Comparison of ENCODE assay signal across 8 cellular contexts in the genomic region with DNA sequence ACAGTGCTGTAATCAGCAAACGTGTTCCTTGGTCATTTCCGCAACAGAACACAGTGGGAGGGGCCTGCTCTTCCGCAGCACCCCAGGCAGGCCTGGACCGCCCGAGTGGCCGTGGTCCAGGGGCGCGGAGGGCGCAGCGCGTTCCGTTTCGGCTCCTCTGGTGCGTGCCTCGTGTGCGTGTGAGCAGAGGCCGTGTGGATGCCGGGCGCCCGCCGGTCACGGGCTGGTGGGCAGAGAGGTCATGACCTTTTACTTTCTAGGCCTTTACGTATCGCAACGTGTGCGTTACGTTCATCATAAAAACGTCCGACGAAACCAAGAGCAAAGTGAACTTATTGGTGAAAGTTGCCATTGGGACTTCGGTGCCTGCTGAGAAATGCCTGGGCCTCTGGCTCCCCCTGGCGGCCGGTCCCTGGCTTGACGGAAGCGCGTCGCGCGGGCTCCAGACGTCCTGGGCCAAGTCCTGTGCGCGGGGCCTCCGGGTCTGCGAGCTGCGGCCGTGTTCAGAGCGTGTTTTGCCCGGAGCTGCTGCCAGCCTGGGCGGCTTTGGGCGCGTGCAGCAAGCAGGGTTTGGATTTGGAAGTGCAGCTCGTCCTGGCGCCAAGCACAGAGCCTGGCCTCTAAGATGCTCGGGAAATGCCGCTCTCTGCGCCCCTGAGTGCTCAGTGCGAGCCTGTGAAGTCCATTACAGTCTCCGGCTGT. TPM values are rescaled to one million over a fixed set of nuclear protein-coding genes. Genes with fewer than 3 reads are reported as not detected.
DNase-seq lines count a peak whose midpoint lies in the region; ATAC-seq and TF ChIP-seq lines count a peak whose summit lies in the region.

No MANE protein-coding gene starts in this region.

- no peaks in the 10 kb centered on the region for H3K9me2 ChIP-seq in GM23338 (ENCODE audit: insufficient read depth)

- H3K27me3 Mint-ChIP-seq in CD14-positive monocyte (ENCODE audit: low read depth in 3 of 3) (peaks cover 2 to 6% (median 4%) of the 10 kb centered on the region in 3 donors), GM23338 (ENCODE audit: insufficient read depth, low read depth, poor library complexity) (peaks cover 9% of the 10 kb centered on the region), chondrocyte (ENCODE audit: low read depth) (no peaks in the 10 kb centered on the region)

- intact Hi-C loops in CD14-positive monocyte (cut with micrococcal nuclease): loop anchor here (2.0 to 5.0 kb wide), 3 partner anchors 147 to 297 kb away; no protein-coding TSS in a partner anchor

- no peak overlapping the region for H2AFZ ChIP-seq in GM23338

- H3K4me1 Mint-ChIP-seq in CD14-positive monocyte: peaks cover 19% of the 10 kb centered on the region
- peaks cover 19% of the 10 kb centered on the region for H3K4me1 Mint-ChIP-seq in GM23338
- H3K4me1 Mint-ChIP-seq in chondrocyte (ENCODE audit: low read depth): peaks cover 24% of the 10 kb centered on the region

- peaks cover 68% of the 10 kb centered on the region for H3K79me2 ChIP-seq in GM23338 (replicated peaks; ENCODE audit: insufficient read depth)

- H3K36me3 Mint-ChIP-seq in CD14-positive monocyte (no peaks in the 10 kb centered on the region), GM23338 (ENCODE audit: low read depth) (peaks cover 27% of the 10 kb centered on the region), chondrocyte (ENCODE audit: low read depth) (peaks cover 2% of the 10 kb centered on the region)

- H3K27me3 ChIP-seq in GM23338 (ENCODE audit: insufficient read depth): no peaks in the 10 kb centered on the region

- H3K36me3 ChIP-seq in GM23338 (ENCODE audit: insufficient read depth): no peaks in the 10 kb centered on the region

- H3K4me1 ChIP-seq in GM23338 (ENCODE audit: insufficient read depth): peaks cover 4% of the 10 kb centered on the region; the same call in 1 of the 2 replicates

- peak overlapping the region; percentile 38; the same call in 1 of the 2 replicates for H3K4me2 ChIP-seq in GM23338

- ATAC-seq in GM23338: peak; percentile 91
- no peak for ATAC-seq in HG03460 (IDR thresholded peaks at IDR 0.05; ENCODE audit: unreplicated experiment)

- TF ChIP-seq CTCF in CD14-positive monocyte (IDR thresholded peaks at IDR 0.05): peak; percentile 95
- TF ChIP-seq CTCF in GM23338 (conservative IDR thresholded peaks at IDR 0.05; ENCODE audit: low read depth in 2 of 2): peak; percentile 78 to 90
- peak; percentile 99 for TF ChIP-seq CTCF in chondrocyte (IDR thresholded peaks at IDR 0.05)

- peak; percentile 83 for DNase-seq in CD14-positive monocyte (ENCODE audit: low spot score)
- DNase-seq in GM23338 (ENCODE audit: low spot score): peak; percentile 90
- peak; percentile 73 for DNase-seq in NCI-H345 (lab: John Stamatoyannopoulos, UW)
- DNase-seq in activated CD4-positive, alpha-beta T cell treated with anti-CD3 and anti-CD28 coated beads for 48 hours: peak; percentile 91
- DNase-seq in chondrocyte (ENCODE audit: low spot score): peak; percentile 63
- peak; percentile 91 for DNase-seq in left kidney (ENCODE audit: low read depth, low spot score)
- DNase-seq in stimulated activated CD4-positive, alpha-beta T cell treated with anti-CD3 and anti-CD28 coated beads, Interleukin-2, amount 100 ng/mL, for 24 hours: peak; percentile 91

- peaks cover 13% of the 10 kb centered on the region for H4K20me1 ChIP-seq in GM23338 (replicated peaks; ENCODE audit: insufficient read depth)

- peaks cover 0 to 4% (median 0%) of the 10 kb centered on the region in 7 donors for H3K9me3 Mint-ChIP-seq in CD14-positive monocyte
- H3K9me3 Mint-ChIP-seq in GM23338: no peaks in the 10 kb centered on the region; the same call in 1 of the 3 replicates
- no peaks in the 10 kb centered on the region for H3K9me3 Mint-ChIP-seq in chondrocyte (ENCODE audit: low read depth)

- H3K27ac ChIP-seq in GM23338 (ENCODE audit: low read depth): no peak overlapping the region; the same call in 1 of the 2 replicates

- peak overlapping the region in 6 of 7 donors; percentile 72 to 87 (median 82) for H3K27ac Mint-ChIP-seq in CD14-positive monocyte
- H3K27ac Mint-ChIP-seq in GM23338: no peak overlapping the region; the same call in 1 of the 2 replicates
- peak overlapping the region; percentile 22 for H3K27ac Mint-ChIP-seq in chondrocyte (ENCODE audit: unreplicated experiment)

- H3F3A ChIP-seq in GM23338 (replicated peaks; ENCODE audit: low read depth): 0 out of 2 replicates have a peak, but pooled peaks cover 10% of the 10 kb centered on the region

- H3K4me3 Mint-ChIP-seq in CD14-positive monocyte: peak overlapping the region; percentile 67 to 80
- H3K4me3 Mint-ChIP-seq in GM23338: no peak overlapping the region
- H3K4me3 Mint-ChIP-seq in chondrocyte (ENCODE audit: unreplicated experiment): no peak overlapping the region

- no peak overlapping the region for H3K4me3 ChIP-seq in GM23338

TF ChIP-seq in GM23338, 12 proteins besides CTCF, POLR2A, EP300 and RAD21:
- TF ChIP-seq ZNF114 (CRISPR knock-in tag; IDR thresholded peaks at IDR 0.05) (no peak), CREB1 (CRISPR knock-in tag; IDR thresholded peaks at IDR 0.05; ENCODE audit: low read depth) (peak; percentile 33; the same call in 1 of the 2 replicates), STAT1 (IDR thresholded peaks at IDR 0.05; ENCODE audit: unreplicated experiment) (no peak), POLR2AphosphoS5 (IDR thresholded peaks at IDR 0.05; ENCODE audit: low read depth) (no peak), EZH2 (IDR thresholded peaks at IDR 0.05; ENCODE audit: low read depth, unreplicated experiment) (no peak)
- TF ChIP-seq, protein P1, sequence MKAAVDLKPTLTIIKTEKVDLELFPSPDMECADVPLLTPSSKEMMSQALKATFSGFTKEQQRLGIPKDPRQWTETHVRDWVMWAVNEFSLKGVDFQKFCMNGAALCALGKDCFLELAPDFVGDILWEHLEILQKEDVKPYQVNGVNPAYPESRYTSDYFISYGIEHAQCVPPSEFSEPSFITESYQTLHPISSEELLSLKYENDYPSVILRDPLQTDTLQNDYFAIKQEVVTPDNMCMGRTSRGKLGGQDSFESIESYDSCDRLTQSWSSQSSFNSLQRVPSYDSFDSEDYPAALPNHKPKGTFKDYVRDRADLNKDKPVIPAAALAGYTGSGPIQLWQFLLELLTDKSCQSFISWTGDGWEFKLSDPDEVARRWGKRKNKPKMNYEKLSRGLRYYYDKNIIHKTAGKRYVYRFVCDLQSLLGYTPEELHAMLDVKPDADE (IDR thresholded peaks at IDR 0.05): no peak

RNA-seq across cellular contexts. Expression of gene COL18A1, which starts 34.4 kb away (rescaled TPM):
- 1 to 10 TPM in 1 of 2 donors, under 1 TPM in 1; 0.80 to 1.1 TPM for polyA plus RNA-seq in CD14-positive monocyte
- total RNA-seq in GM23338 (2014; rRNA removed; shearing (Covaris generic)): 287 and 430 TPM in 2 replicates
- 38.4 and 45.1 TPM in 2 replicates for polyA plus RNA-seq in GM23338 (2016; fragmentation: Nextera tagmentation; extraction: Ambion mirVana)
- total RNA-seq in chondrocyte: 322 to 628 TPM (median 616 TPM) in 3 replicates

Comparison
In these comparisons a context has a peak if more than half of its experiments do, and no peak if none do; other contexts are left out.
1. H3K4me3 Mint-ChIP-seq: peak in CD14-positive monocyte (2 of 2); none in GM23338 (single experiment) and chondrocyte (single experiment).
2. Peak in every context shown above with its lines, with median percentiles within 50 percentile points of each other: DNase-seq and CTCF ChIP-seq.